In the genomic region with DNA sequence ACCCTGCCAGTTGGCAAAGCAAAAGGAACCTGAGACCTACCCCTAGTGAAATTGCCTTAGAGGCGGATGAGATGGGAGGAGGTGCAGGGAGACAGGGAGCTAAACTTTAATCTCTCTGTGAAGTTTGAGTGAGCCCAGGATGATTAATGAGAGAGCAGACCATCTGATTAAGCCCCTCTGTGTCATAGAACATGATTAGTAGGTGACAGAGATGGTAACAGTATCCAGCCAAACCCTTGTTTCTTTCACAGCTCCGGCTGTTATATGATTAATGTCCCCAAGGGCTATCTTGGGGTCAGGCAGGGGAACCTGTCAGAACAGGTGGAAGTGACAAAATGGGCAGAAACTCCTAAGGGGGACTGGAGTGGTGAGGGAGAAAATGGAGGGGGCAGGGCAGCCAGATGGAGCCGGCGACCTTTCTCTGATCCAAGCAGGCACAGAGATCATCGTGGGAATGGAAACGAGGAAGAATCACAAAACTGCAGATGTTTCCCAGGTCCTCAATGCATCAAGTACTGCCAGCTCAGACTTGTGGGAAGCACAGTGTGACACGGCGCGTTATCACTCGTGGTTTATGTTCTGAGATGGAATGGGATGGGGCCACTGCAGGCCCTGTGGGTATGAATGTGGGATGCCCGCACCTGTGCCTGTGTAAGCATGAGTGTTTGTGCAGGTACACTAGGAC, we compare ENCODE assay signal across 17 cellular contexts.
DNase-seq lines count a peak whose midpoint lies in the region; ATAC-seq, FAIRE-seq and TF ChIP-seq lines count a peak whose summit lies in the region.
"Had no signal": no experiment of that assay in that cellular context is flagged by ENCODE, and none has a peak within 500 bp of the region (broad histone marks: within the 10 kb centered on the region; RNA-seq: fewer than 3 reads in every experiment).

No MANE protein-coding gene starts in this region.

- no peak overlapping the region for H3K4me3 ChIP-seq in heart right ventricle
- H3K4me3 ChIP-seq in kidney (ENCODE audit: low read length in 2 of 2), result no peak overlapping the region
- H3K4me3 ChIP-seq: adrenal gland, vagina had no signal

- DNase-seq in DMS153 (lab: John Stamatoyannopoulos, UW) (peak; percentile 18), HK-2 (ENCODE audit: unreplicated experiment) (peak; percentile 11), UCSD-AML1 (lab: John Stamatoyannopoulos, UW; ENCODE audit: unreplicated experiment) (peak; percentile 29), heart right ventricle (no peak), left ventricle myocardium superior (no peak), kidney (no peak)
- DNase-seq in activated CD4-positive, CD25-positive, alpha-beta regulatory T cell (lab: John Stamatoyannopoulos, UW), result no peak
- DNase-seq: activated CD4-positive, alpha-beta T cell treated with anti-CD3 and anti-CD28 coated beads for 48 hours; activated T-cell treated with anti-CD3 and anti-CD28 coated beads, Interleukin-2, amount 50 U/mL, for 48 hours; adrenal gland; H7; stimulated activated CD4-positive, alpha-beta T cell treated with anti-CD3 and anti-CD28 coated beads, Interleukin-2, amount 100 ng/mL, for 24 hours had no signal

- H3K4me3 Mint-ChIP-seq in nephron, result peak overlapping the region in 1 of 3 experiments; percentile 12
- H3K4me3 Mint-ChIP-seq: dendritic cell treated with granulocyte-macrophage colony-stimulating factor and Interleukin-4, amounts not matched to agents 40 ng/mL and 50 ng/mL, for 4 days had no signal

- WGBS in heart right ventricle, 2 donors, result 66 to 78% methylated on average over 11 of the region's 11 CpGs

- no peaks in the 10 kb centered on the region for H3K9me3 ChIP-seq in heart right ventricle
- no peaks in the 10 kb centered on the region for H3K9me3 ChIP-seq in kidney (ENCODE audit: control insufficient read depth in 1 of 2, low read length in 2 of 2)
- H3K9me3 ChIP-seq: adrenal gland, vagina had no signal

- no peak for TF ChIP-seq CTCF in nephron (IDR thresholded peaks at IDR 0.05; ENCODE audit: unreplicated experiment in 3 of 3)
- no peak for TF ChIP-seq CTCF in heart right ventricle (IDR thresholded peaks at IDR 0.05)
- no peak for TF ChIP-seq CTCF in kidney (IDR thresholded peaks at IDR 0.05; ENCODE audit: borderline replicate concordance, extremely low read depth, insufficient read depth)

- no peak overlapping the region for H3K27ac ChIP-seq in heart right ventricle
- no peak overlapping the region for H3K27ac ChIP-seq in kidney (ENCODE audit: low read depth in 2 of 2, low read length in 2 of 2)
- H3K27ac ChIP-seq: adrenal gland, vagina had no signal

- H3K27ac Mint-ChIP-seq in nephron, result peak overlapping the region; percentile 11 to 56 (median 55)
- H3K27ac Mint-ChIP-seq: dendritic cell treated with granulocyte-macrophage colony-stimulating factor and Interleukin-4, amounts not matched to agents 40 ng/mL and 50 ng/mL, for 4 days had no signal

- intact Hi-C loops in heart right ventricle (cut with DNase I) (no loop called here), left ventricle myocardium superior (cut with micrococcal nuclease) (no loop called here), kidney (cut with DNase I) (no loop called here)

- H3K9ac ChIP-seq in kidney (ENCODE audit: low read length in 2 of 2), result no peak overlapping the region

- peaks cover under 1% of the 10 kb centered on the region for H3K9me3 Mint-ChIP-seq in nephron
- H3K9me3 Mint-ChIP-seq: dendritic cell treated with granulocyte-macrophage colony-stimulating factor and Interleukin-4, amounts not matched to agents 40 ng/mL and 50 ng/mL, for 4 days had no signal

- peaks cover 5% of the 10 kb centered on the region for H3K36me3 Mint-ChIP-seq in nephron (ENCODE audit: low read depth)

- peaks cover 7% of the 10 kb centered on the region for H3K27me3 Mint-ChIP-seq in nephron (ENCODE audit: low read depth)
- H3K27me3 Mint-ChIP-seq: dendritic cell treated with granulocyte-macrophage colony-stimulating factor and Interleukin-4, amounts not matched to agents 40 ng/mL and 50 ng/mL, for 4 days had no signal

- ATAC-seq in heart right ventricle (no peak), left ventricle myocardium superior (no peak)

- peaks cover 0 to 7% (median 5%) of the 10 kb centered on the region in 7 donors for H3K27me3 ChIP-seq in heart right ventricle
- H3K27me3 ChIP-seq: adrenal gland, vagina had no signal

- H3K36me3 ChIP-seq in heart right ventricle, result no peaks in the 10 kb centered on the region
- H3K36me3 ChIP-seq in kidney (ENCODE audit: control insufficient read depth in 1 of 2, insufficient read depth in 2 of 2, low read length in 2 of 2), result no peaks in the 10 kb centered on the region
- H3K36me3 ChIP-seq: adrenal gland, vagina had no signal

- H3K4me1 Mint-ChIP-seq in nephron, result peaks cover 54% of the 10 kb centered on the region

- H3K4me1 ChIP-seq in heart right ventricle (peaks cover 0 to 9% (median 0%) of the 10 kb centered on the region in 9 donors), kidney (ENCODE audit: control insufficient read depth in 1 of 2, insufficient read depth in 1 of 2, low read depth in 1 of 2, low read length in 2 of 2) (peaks cover 0 to 2% of the 10 kb centered on the region in 2 donors)
- H3K4me1 ChIP-seq: adrenal gland, vagina had no signal

- no peak for FAIRE-seq in kidney (lab: Jason Lieb, UNC)
- FAIRE-seq: G401.6, GM18507 had no signal

Comparison
In these comparisons a context has a peak if more than half of its experiments do, and no peak if none do; other contexts are left out.
1. DNase-seq: peak in DMS153 (single experiment), HK-2 (single experiment) and UCSD-AML1 (single experiment); none in activated CD4-positive, CD25-positive, alpha-beta regulatory T cell (0 of 4), heart right ventricle (0 of 2), left ventricle myocardium superior (single experiment) and kidney (single experiment).